In genomic region chr7:30974605-30975256, GRCh38 we compare ENCODE assay signal across 8 cellular contexts. TPM values are rescaled to one million over a fixed set of nuclear protein-coding genes. Genes with fewer than 3 reads are reported as not detected.
DNase-seq lines count a peak whose midpoint lies in the region; ATAC-seq and TF ChIP-seq lines count a peak whose summit lies in the region.

No MANE protein-coding gene starts in this region.

- TF ChIP-seq CTCF in GM20000 (IDR thresholded peaks at IDR 0.05; ENCODE audit: extremely low read depth, missing control alignments): peak; percentile 95

- no peak overlapping the region for H3K4me2 ChIP-seq in mesendoderm (ENCODE audit: low read length)

- H3K4me1 ChIP-seq in SJCRH30 (no peaks in the 10 kb centered on the region), mesendoderm (ENCODE audit: control insufficient read depth, low read depth, low read length) (no peaks in the 10 kb centered on the region), aorta (ENCODE audit: control insufficient read depth in 1 of 2, insufficient read depth in 2 of 2, low read length in 2 of 2) (no peaks in the 10 kb centered on the region)

- H3K9me3 ChIP-seq in SJCRH30 (replicated peaks) (no peaks in the 10 kb centered on the region), aorta (ENCODE audit: control insufficient read depth, low read length) (no peaks in the 10 kb centered on the region)

- no peak overlapping the region for H3K18ac ChIP-seq in mesendoderm (ENCODE audit: low read length)

- H2AK5ac ChIP-seq in mesendoderm (ENCODE audit: low read length): no peak overlapping the region

- intact Hi-C loops in aorta (cut with DNase I): loop anchor here in 1 of 2 donors (1.0 to 5.0 kb wide), 2 partner anchors 174 to 232 kb away; no protein-coding TSS in a partner anchor

- H3K27me3 ChIP-seq in SJCRH30 (peaks cover 24% of the 10 kb centered on the region), mesendoderm (ENCODE audit: insufficient read depth, low read length, poor library complexity) (no peaks in the 10 kb centered on the region), aorta (ENCODE audit: control insufficient read depth in 1 of 2, insufficient read depth in 2 of 2, low read length in 1 of 2) (no peaks in the 10 kb centered on the region)

- H3K9ac ChIP-seq in mesendoderm (ENCODE audit: low read length): no peak overlapping the region

- no peak overlapping the region for H2BK120ac ChIP-seq in mesendoderm (ENCODE audit: low read depth, low read length)

- ATAC-seq in HG03442 (IDR thresholded peaks at IDR 0.05; ENCODE audit: unreplicated experiment): peak; percentile 97
- peak; percentile 63 for ATAC-seq in aorta (ENCODE audit: low FRiP score)

- H2BK5ac ChIP-seq in mesendoderm (ENCODE audit: low read length): no peak overlapping the region

- peak; percentile 6 for DNase-seq in DMS79 treated with DMSO at 0.1 percent for 48 hours (lab: John Stamatoyannopoulos, UW)
- no peak for DNase-seq in DMS79 (lab: John Stamatoyannopoulos, UW)
- peak; percentile 87 for DNase-seq in GM20000 (ENCODE audit: low spot score)
- DNase-seq in SJCRH30: peak; percentile 59 to 80
- DNase-seq in dedifferentiated amniotic fluid mesenchymal stem cell (ENCODE audit: extremely low spot score): peak; percentile 22
- DNase-seq in mesendoderm: peak; percentile 83
- peak; percentile 70 to 85 for DNase-seq in aorta

- no CpG with 5 or more reads among the region's 7 CpGs for WGBS in mesendoderm (ENCODE audit: extremely low coverage, insufficient coverage, low lambda C conversion rate)
- 22 to 32% methylated on average over 7 of the region's 7 CpGs for WGBS in aorta, 2 donors

- H3K27ac ChIP-seq in SJCRH30: no peak overlapping the region
- H3K27ac ChIP-seq in mesendoderm (ENCODE audit: low read depth, low read length): no peak overlapping the region
- no peak overlapping the region for H3K27ac ChIP-seq in aorta (ENCODE audit: low read depth in 1 of 2, low read length in 2 of 2)

- H3K79me2 ChIP-seq in mesendoderm (ENCODE audit: control insufficient read depth, insufficient read depth, low read length): no peaks in the 10 kb centered on the region

- H3K4me3 ChIP-seq in SJCRH30 (no peak overlapping the region), mesendoderm (ENCODE audit: low read length) (no peak overlapping the region), aorta (ENCODE audit: low read length in 2 of 2) (no peak overlapping the region)

- no peak overlapping the region for H3K56ac ChIP-seq in mesendoderm (ENCODE audit: low read length)

- no peak overlapping the region for H4K8ac ChIP-seq in mesendoderm (ENCODE audit: low read depth, low read length)

- no peak overlapping the region for H4K5ac ChIP-seq in mesendoderm (ENCODE audit: low read length)

- no peak overlapping the region for H3K23ac ChIP-seq in mesendoderm (ENCODE audit: low read length)

- H3K79me1 ChIP-seq in mesendoderm (ENCODE audit: low read length): no peaks in the 10 kb centered on the region

- no peak overlapping the region for H3K4ac ChIP-seq in mesendoderm (ENCODE audit: low read depth, low read length)

- no peak overlapping the region for H2BK15ac ChIP-seq in mesendoderm (replicated peaks; ENCODE audit: low read depth)

- H3K36me3 ChIP-seq in SJCRH30 (no peaks in the 10 kb centered on the region), mesendoderm (ENCODE audit: control insufficient read depth, insufficient read depth, low read length) (no peaks in the 10 kb centered on the region), aorta (ENCODE audit: control insufficient read depth in 1 of 2, insufficient read depth in 2 of 2, low read length in 1 of 2) (no peaks in the 10 kb centered on the region)

RNA-seq across cellular contexts. Expression of gene GHRHR, which starts 11.0 kb away (rescaled TPM):
- not detected in 2 replicates for total RNA-seq in SJCRH30 (2014; rRNA removed; shearing (Covaris generic))
- polyA plus RNA-seq in mesendoderm (2013, experiment 1 of 2): 1.7 TPM
- 2.4 TPM for polyA plus RNA-seq in mesendoderm (2013, experiment 2 of 2)
- 1 to 10 TPM; 1.3 to 1.4 TPM for total RNA-seq in aorta
- 1 to 10 TPM in 1 of 2 donors, not detected in 1; 3.3 TPM for polyA plus RNA-seq in aorta
